ENCODE assay signal across 8 cellular contexts in genomic region chr19:4970558-4971423, GRCh38. TPM values are rescaled to one million over a fixed set of nuclear protein-coding genes. Genes with fewer than 3 reads are reported as not detected.
DNase-seq lines count a peak whose midpoint lies in the region; ATAC-seq and TF ChIP-seq lines count a peak whose summit lies in the region.

No MANE protein-coding gene starts in this region.

- peak overlapping the region; percentile 79 for H3K4me3 ChIP-seq in fibroblast of villous mesenchyme (ENCODE audit: low read depth, low read length)
- peak overlapping the region; percentile 73 for H3K4me3 ChIP-seq in psoas muscle

- H3K4me1 Mint-ChIP-seq in T-helper 2 cell treated with Interferon-gamma antibody and Interleukin-4, amounts not matched to agents 5 μg/mL and 100 μg/mL, for 36 hours (ENCODE audit: low read depth) = peaks cover 34% of the 10 kb centered on the region

- H3K27ac ChIP-seq in psoas muscle = peak overlapping the region; percentile 71

- ATAC-seq in psoas muscle (peak in 3 of 4 donors; percentile 24 to 28 (median 25)), GM19351 (IDR thresholded peaks at IDR 0.05; ENCODE audit: unreplicated experiment) (no peak), HG03469 (IDR thresholded peaks at IDR 0.05; ENCODE audit: unreplicated experiment) (no peak)

- 11 to 18% (median 14%) methylated on average over 31 of the region's 31 CpGs for WGBS in psoas muscle, 3 donors

- peak overlapping the region; percentile 97 for H3K4me3 Mint-ChIP-seq in T-helper 2 cell treated with Interferon-gamma antibody and Interleukin-4, amounts not matched to agents 5 μg/mL and 100 μg/mL, for 36 hours

- H3K27me3 ChIP-seq in psoas muscle (ENCODE audit: insufficient read depth in 3 of 3, low read length in 2 of 3) = no peaks in the 10 kb centered on the region

- DNase-seq in T-helper 2 cell treated with Interferon-gamma antibody and Interleukin-4, amounts not matched to agents 5 μg/mL and 100 μg/mL, for 36 hours (ENCODE audit: low spot score) = no peak
- no peak for DNase-seq in T-helper 2 cell
- peak; percentile 28 for DNase-seq in UCSD-AML1 (lab: John Stamatoyannopoulos, UW; ENCODE audit: unreplicated experiment)
- peak; percentile 42 for DNase-seq in fibroblast of villous mesenchyme (ENCODE audit: low read depth)
- peak in 1 of 2 donors; percentile 80 for DNase-seq in psoas muscle
- DNase-seq in NCI-H446 (lab: John Stamatoyannopoulos, UW) = no peak

- TF ChIP-seq CTCF in fibroblast of villous mesenchyme (IDR thresholded peaks at IDR 0.05; ENCODE audit: insufficient read depth, low read depth, low read length) (no peak), psoas muscle (IDR thresholded peaks at IDR 0.05) (no peak)

- no peaks in the 10 kb centered on the region for H3K27me3 Mint-ChIP-seq in T-helper 2 cell treated with Interferon-gamma antibody and Interleukin-4, amounts not matched to agents 5 μg/mL and 100 μg/mL, for 36 hours (ENCODE audit: low read depth)

- H3K4me1 ChIP-seq in psoas muscle = peaks cover 50% of the 10 kb centered on the region

- no peaks in the 10 kb centered on the region for H3K36me3 ChIP-seq in psoas muscle (ENCODE audit: insufficient read depth in 1 of 2, low read depth in 1 of 2)

- no peaks in the 10 kb centered on the region for H3K9me3 Mint-ChIP-seq in T-helper 2 cell treated with Interferon-gamma antibody and Interleukin-4, amounts not matched to agents 5 μg/mL and 100 μg/mL, for 36 hours

- peak overlapping the region; percentile 93 for H3K27ac Mint-ChIP-seq in T-helper 2 cell treated with Interferon-gamma antibody and Interleukin-4, amounts not matched to agents 5 μg/mL and 100 μg/mL, for 36 hours

- H3K9me3 ChIP-seq in psoas muscle = no peaks in the 10 kb centered on the region

- peaks cover 28% of the 10 kb centered on the region for H3K36me3 Mint-ChIP-seq in T-helper 2 cell treated with Interferon-gamma antibody and Interleukin-4, amounts not matched to agents 5 μg/mL and 100 μg/mL, for 36 hours (ENCODE audit: low read depth)

- intact Hi-C loops in psoas muscle (cut with DNase I) = loop anchor here in 1 of 2 donors (10.0 kb wide), 1 partner anchor 54 kb away; no protein-coding TSS in a partner anchor

RNA-seq across cellular contexts. Expression of gene KDM4B, which starts 1.9 kb away (rescaled TPM):
- total RNA-seq in fibroblast of villous mesenchyme (17.7 TPM in 2 replicates), psoas muscle (10 to 100 TPM; 22.9 to 45.9 (median 37.8) TPM)
- 10 to 100 TPM in 2 of 3 donors, 1 to 10 TPM in 1; 9.3 to 29.5 (median 19.9) TPM for polyA plus RNA-seq in psoas muscle

Comparison
In these comparisons a context has a peak if more than half of its experiments do, and no peak if none do; other contexts are left out.
1. DNase-seq: peak in UCSD-AML1 (single experiment) and fibroblast of villous mesenchyme (single experiment); none in T-helper 2 cell treated with Interferon-gamma antibody and Interleukin-4, amounts not matched to agents 5 μg/mL and 100 μg/mL, for 36 hours (single experiment), T-helper 2 cell (0 of 5) and NCI-H446 (0 of 2).
2. ATAC-seq: peak in psoas muscle (3 of 4); none in GM19351 (single experiment) and HG03469 (single experiment).